ENCODE assay signal across 12 cellular contexts in genomic region chr1:16442273-16442672, GRCh38. TPM values are rescaled to one million over a fixed set of nuclear protein-coding genes. Genes with fewer than 3 reads are reported as not detected.
DNase-seq lines count a peak whose midpoint lies in the region; ATAC-seq, FAIRE-seq and TF ChIP-seq lines count a peak whose summit lies in the region.
"Had no signal": no experiment of that assay in that cellular context is flagged by ENCODE, and none has a peak within 500 bp of the region (broad histone marks: within the 10 kb centered on the region; RNA-seq: fewer than 3 reads in every experiment).

No MANE protein-coding gene starts in this region.

- peaks cover 43% of the 10 kb centered on the region for H3K4me1 ChIP-seq in left ventricle myocardium inferior
- peaks cover 30 to 39% (median 35%) of the 10 kb centered on the region in 4 donors for H3K4me1 ChIP-seq in upper lobe of left lung
- H3K4me1 ChIP-seq in aorta (ENCODE audit: control insufficient read depth in 1 of 2, insufficient read depth in 2 of 2, low read length in 2 of 2) = no peaks in the 10 kb centered on the region

- H3K9me3 ChIP-seq in left ventricle myocardium inferior (replicated peaks) (no peaks in the 10 kb centered on the region), T-helper 17 cell (ENCODE audit: control insufficient read depth, low read length, poor library complexity, severe bottlenecking) (no peaks in the 10 kb centered on the region), upper lobe of left lung (no peaks in the 10 kb centered on the region), aorta (ENCODE audit: control insufficient read depth, low read length) (no peaks in the 10 kb centered on the region)

- ATAC-seq in Right ventricle myocardium inferior (no peak), T-helper 17 cell (no peak), upper lobe of left lung (ENCODE audit: low FRiP score in 2 of 2) (no peak), HG02588 (IDR thresholded peaks at IDR 0.05; ENCODE audit: unreplicated experiment) (no peak), aorta (ENCODE audit: low FRiP score) (no peak)

- H3K36me3 Mint-ChIP-seq in T-helper 17 cell (ENCODE audit: low read depth) (no peaks in the 10 kb centered on the region), glutamatergic neuron (ENCODE audit: unreplicated experiment) (no peaks in the 10 kb centered on the region)

- 80 to 93% methylated on average over 5 to 6 of the region's 6 CpGs for WGBS in upper lobe of left lung, 2 donors
- 90 to 94% methylated on average over 6 of the region's 6 CpGs for WGBS in aorta, 2 donors

- H3K27ac ChIP-seq in left ventricle myocardium inferior (replicated peaks) (peak overlapping the region; percentile 84), upper lobe of left lung (peak overlapping the region in 3 of 4 donors; percentile 30 to 95 (median 51)), aorta (ENCODE audit: low read depth in 1 of 2, low read length in 2 of 2) (no peak overlapping the region)

- peaks cover 3% of the 10 kb centered on the region for H3K9me3 Mint-ChIP-seq in glutamatergic neuron (ENCODE audit: unreplicated experiment)

- DNase-seq in left ventricle myocardium inferior (no peak), Right ventricle myocardium inferior (ENCODE audit: missing footprints) (no peak), T-helper 17 cell (no peak), glutamatergic neuron (no peak), upper lobe of left lung (no peak), frontal cortex (ENCODE audit: low spot score in 2 of 2) (no peak), aorta (no peak)
- DNase-seq: AML-193, dorsolateral prefrontal cortex, head of caudate nucleus, midbrain had no signal

- TF ChIP-seq POLR2A in upper lobe of left lung (IDR thresholded peaks at IDR 0.05) = no peak

- H3K36me3 ChIP-seq in left ventricle myocardium inferior = peaks cover 45% of the 10 kb centered on the region
- H3K36me3 ChIP-seq in upper lobe of left lung = peaks cover 16 to 42% (median 20%) of the 10 kb centered on the region in 4 donors
- H3K36me3 ChIP-seq in aorta (ENCODE audit: control insufficient read depth in 1 of 2, insufficient read depth in 2 of 2, low read length in 1 of 2) = no peaks in the 10 kb centered on the region

- intact Hi-C loops in left ventricle myocardium inferior (cut with micrococcal nuclease) (no loop called here), Right ventricle myocardium inferior (cut with DNase I) (no loop called here), aorta (cut with DNase I) (loop anchor here in 1 of 2 donors (5.0 kb wide), 1 partner anchor 75 kb away; the partner anchor contains the start of gene SZRD1)

- H3K27me3 ChIP-seq in left ventricle myocardium inferior (ENCODE audit: low read depth) (no peaks in the 10 kb centered on the region), upper lobe of left lung (no peaks in the 10 kb centered on the region), aorta (ENCODE audit: control insufficient read depth in 1 of 2, insufficient read depth in 2 of 2, low read length in 1 of 2) (no peaks in the 10 kb centered on the region)
- H3K27me3 ChIP-seq: dorsolateral prefrontal cortex had no signal

- no peak for FAIRE-seq in frontal cortex (lab: Jason Lieb, UNC)

- H3K27me3 Mint-ChIP-seq in T-helper 17 cell = no peaks in the 10 kb centered on the region
- H3K27me3 Mint-ChIP-seq in glutamatergic neuron (ENCODE audit: unreplicated experiment) = peaks cover 2% of the 10 kb centered on the region

- H3K4me3 ChIP-seq in left ventricle myocardium inferior (peak overlapping the region; percentile 94), upper lobe of left lung (peak overlapping the region in 2 of 4 donors; percentile 10 to 86), aorta (ENCODE audit: low read length in 2 of 2) (no peak overlapping the region)

- H3K4me1 Mint-ChIP-seq in T-helper 17 cell (peaks cover 23% of the 10 kb centered on the region), glutamatergic neuron (ENCODE audit: low read depth, unreplicated experiment) (peaks cover 12% of the 10 kb centered on the region)

- TF ChIP-seq CTCF in left ventricle myocardium inferior (IDR thresholded peaks at IDR 0.05; ENCODE audit: borderline replicate concordance) = no peak
- TF ChIP-seq CTCF in glutamatergic neuron (IDR thresholded peaks at IDR 0.05; ENCODE audit: partially characterized antibody, unreplicated experiment) = no peak
- TF ChIP-seq CTCF in upper lobe of left lung (IDR thresholded peaks at IDR 0.05) = no peak

- peak overlapping the region; percentile 96 for H3K27ac Mint-ChIP-seq in T-helper 17 cell
- no peak overlapping the region for H3K27ac Mint-ChIP-seq in glutamatergic neuron (ENCODE audit: unreplicated experiment)

- no peak for TF ChIP-seq EP300 in upper lobe of left lung (IDR thresholded peaks at IDR 0.05)

- H3K4me3 Mint-ChIP-seq in T-helper 17 cell = peak overlapping the region; percentile 94
- peak overlapping the region; percentile 96 for H3K4me3 Mint-ChIP-seq in glutamatergic neuron (ENCODE audit: unreplicated experiment)

RNA-seq across cellular contexts. Expression of gene NECAP2, which starts 1.7 kb away (rescaled TPM):
- total RNA-seq in left ventricle myocardium inferior (14.9 TPM), Right ventricle myocardium inferior (17.7 TPM), T-helper 17 cell (100 to 1,000 TPM; 107 to 108 TPM), glutamatergic neuron (ENCODE audit: unreplicated experiment) (37.8 TPM), upper lobe of left lung (10 to 100 TPM; 61.9 to 96.4 (median 87.1) TPM), frontal cortex (20.8 TPM), aorta (10 to 100 TPM; 38.1 to 60.4 TPM)
- polyA plus RNA-seq in aorta = 10 to 100 TPM; 37.5 to 38.1 TPM

RNA-seq across cellular contexts. Expression of gene SPATA21, which starts 5.0 kb away (rescaled TPM):
- total RNA-seq in left ventricle myocardium inferior (not detected), Right ventricle myocardium inferior (not detected), T-helper 17 cell (not detected), glutamatergic neuron (ENCODE audit: unreplicated experiment) (not detected), upper lobe of left lung (not detected), frontal cortex (not detected), aorta (not detected)
- under 1 TPM; 0.33 to 0.38 TPM for polyA plus RNA-seq in aorta

Comparison
In these comparisons a context has a peak if more than half of its experiments do, and no peak if none do; other contexts are left out.
1. H3K27ac ChIP-seq: peak in left ventricle myocardium inferior (single experiment) and upper lobe of left lung (3 of 4); none in aorta (0 of 2).